In genomic region chr1:93636712-93637111, GRCh38 we compare ENCODE assay signal across 23 cellular contexts. TPM values are rescaled to one million over a fixed set of nuclear protein-coding genes. Genes with fewer than 3 reads are reported as not detected.
A peak's percentile ranks its signal among the peaks of the same experiment; 100 is the strongest.
DNase-seq lines count a peak whose midpoint lies in the region; ATAC-seq and TF ChIP-seq lines count a peak whose summit lies in the region.
"Had no signal": no experiment of that assay in that cellular context is flagged by ENCODE, and none has a peak within 500 bp of the region (broad histone marks: within the 10 kb centered on the region; RNA-seq: fewer than 3 reads in every experiment).

No MANE protein-coding gene starts in this region.

- peaks cover 31% of the 10 kb centered on the region for H3K36me3 Mint-ChIP-seq in activated T-helper 2 cell treated with anti-CD3 and anti-CD28 coated beads, Interferon-gamma antibody, Interleukin-2, Interleukin-4, amounts not matched to agents 10 μg/mL and 5 μg/mL and 100 μg/mL, durations not matched to agents 14 hours and 24 hours and 36 hours (ENCODE audit: low read depth)
- H3K36me3 Mint-ChIP-seq: activated CD8-positive, alpha-beta memory T cell treated with anti-CD3 and anti-CD28 coated beads, Interleukin-2, amount 10 ng/mL, durations not matched to agents 7 days and 5 days; activated naive CD4-positive, alpha-beta T cell treated with anti-CD3 and anti-CD28 coated beads, Interleukin-2, amount 10 ng/mL, durations not matched to agents 7 days and 5 days; CD14-positive monocyte had no signal

- no peak for TF ChIP-seq EP300 in suprapubic skin (IDR thresholded peaks at IDR 0.05)

- H3K36me3 ChIP-seq in HUES64 (ENCODE audit: insufficient read depth, low read length): peaks cover 17% of the 10 kb centered on the region
- H3K36me3 ChIP-seq in lower lobe of right lung: peaks cover 14% of the 10 kb centered on the region
- H3K36me3 ChIP-seq in suprapubic skin: peaks cover 12% of the 10 kb centered on the region
- no peaks in the 10 kb centered on the region for H3K36me3 ChIP-seq in ascending aorta
- H3K36me3 ChIP-seq: WERI-Rb-1 had no signal

- H3K4me1 Mint-ChIP-seq in activated T-helper 2 cell treated with anti-CD3 and anti-CD28 coated beads, Interferon-gamma antibody, Interleukin-2, Interleukin-4, amounts not matched to agents 10 μg/mL and 5 μg/mL and 100 μg/mL, durations not matched to agents 14 hours and 24 hours and 36 hours (ENCODE audit: low read depth): peaks cover 2% of the 10 kb centered on the region
- H3K4me1 Mint-ChIP-seq: activated CD4-positive, alpha-beta T cell treated with anti-CD3 and anti-CD28 coated beads, Interleukin-2, amount 10 ng/mL, durations not matched to agents 7 days and 5 days; activated CD8-positive, alpha-beta memory T cell treated with anti-CD3 and anti-CD28 coated beads, Interleukin-2, amount 10 ng/mL, durations not matched to agents 7 days and 5 days; activated naive CD4-positive, alpha-beta T cell treated with anti-CD3 and anti-CD28 coated beads, Interleukin-2, amount 10 ng/mL, durations not matched to agents 7 days and 5 days; CD14-positive monocyte had no signal

- H3K9me3 ChIP-seq in HUES64 (ENCODE audit: insufficient read depth, low read depth, low read length): no peaks in the 10 kb centered on the region
- no peaks in the 10 kb centered on the region for H3K9me3 ChIP-seq in lower lobe of right lung
- H3K9me3 ChIP-seq in suprapubic skin: no peaks in the 10 kb centered on the region
- H3K9me3 ChIP-seq in ascending aorta: no peaks in the 10 kb centered on the region

- no peak overlapping the region; the same call in 1 of the 2 replicates for H3K9ac ChIP-seq in HUES64 (ENCODE audit: low read depth, low read length)

- no peak for DNase-seq in lower lobe of right lung
- no peak for DNase-seq in suprapubic skin (ENCODE audit: low spot score in 2 of 2)
- DNase-seq in ascending aorta (ENCODE audit: low spot score in 2 of 2): no peak
- no peak for DNase-seq in NCI-H1930 (lab: John Stamatoyannopoulos, UW)
- no peak for DNase-seq in activated T-helper 2 cell treated with anti-CD3 and anti-CD28 coated beads, Interferon-gamma antibody, Interleukin-2, Interleukin-4, amounts not matched to agents 10 μg/mL and 5 μg/mL and 100 μg/mL, durations not matched to agents 14 hours and 24 hours and 36 hours (ENCODE audit: low spot score)
- DNase-seq: activated CD4-positive, alpha-beta T cell treated with anti-CD3 and anti-CD28 coated beads, Interleukin-2, amount 10 ng/mL, durations not matched to agents 7 days and 5 days; activated CD8-positive, alpha-beta memory T cell treated with anti-CD3 and anti-CD28 coated beads, Interleukin-2, amount 10 ng/mL, durations not matched to agents 7 days and 5 days; activated naive CD4-positive, alpha-beta T cell treated with anti-CD3 and anti-CD28 coated beads, Interleukin-2, amount 10 ng/mL, durations not matched to agents 7 days and 5 days; central memory CD4-positive, alpha-beta T cell; foreskin melanocyte; MM.1S; NCI-H2107; NCI-H446; NCI-H82; WERI-Rb-1 had no signal

- WGBS in HUES64: 91% methylated on average over 3 of the region's 3 CpGs
- WGBS in suprapubic skin: 96% methylated on average over 3 of the region's 3 CpGs

- H3K4me1 ChIP-seq in HUES64 (ENCODE audit: insufficient read depth, low read length): peaks cover 28% of the 10 kb centered on the region
- H3K4me1 ChIP-seq in lower lobe of right lung: peaks cover 9% of the 10 kb centered on the region
- H3K4me1 ChIP-seq in suprapubic skin: no peaks in the 10 kb centered on the region
- peaks cover 2 to 14% of the 10 kb centered on the region in 2 donors for H3K4me1 ChIP-seq in ascending aorta

- TF ChIP-seq CTCF in lower lobe of right lung (IDR thresholded peaks at IDR 0.05) (no peak), suprapubic skin (IDR thresholded peaks at IDR 0.05) (no peak), ascending aorta (IDR thresholded peaks at IDR 0.05) (no peak)

- TF ChIP-seq POLR2A in suprapubic skin (IDR thresholded peaks at IDR 0.05): no peak

- no peaks in the 10 kb centered on the region for H3K27me3 Mint-ChIP-seq in activated T-helper 2 cell treated with anti-CD3 and anti-CD28 coated beads, Interferon-gamma antibody, Interleukin-2, Interleukin-4, amounts not matched to agents 10 μg/mL and 5 μg/mL and 100 μg/mL, durations not matched to agents 14 hours and 24 hours and 36 hours (ENCODE audit: low read depth)
- H3K27me3 Mint-ChIP-seq: activated CD4-positive, alpha-beta T cell treated with anti-CD3 and anti-CD28 coated beads, Interleukin-2, amount 10 ng/mL, durations not matched to agents 7 days and 5 days; activated CD8-positive, alpha-beta memory T cell treated with anti-CD3 and anti-CD28 coated beads, Interleukin-2, amount 10 ng/mL, durations not matched to agents 7 days and 5 days; activated naive CD4-positive, alpha-beta T cell treated with anti-CD3 and anti-CD28 coated beads, Interleukin-2, amount 10 ng/mL, durations not matched to agents 7 days and 5 days had no signal

- H3K27ac ChIP-seq in HUES64 (ENCODE audit: low read depth, low read length) (peak overlapping the region; percentile 95), cingulate gyrus (ENCODE audit: low read depth, low read length) (peak overlapping the region; percentile 75), lower lobe of right lung (peak overlapping the region; percentile 43), suprapubic skin (peak overlapping the region; percentile 24), ascending aorta (no peak overlapping the region)
- H3K27ac ChIP-seq: WERI-Rb-1 had no signal

- no peak overlapping the region for H3K27ac Mint-ChIP-seq in activated T-helper 2 cell treated with anti-CD3 and anti-CD28 coated beads, Interferon-gamma antibody, Interleukin-2, Interleukin-4, amounts not matched to agents 10 μg/mL and 5 μg/mL and 100 μg/mL, durations not matched to agents 14 hours and 24 hours and 36 hours
- H3K27ac Mint-ChIP-seq: activated CD4-positive, alpha-beta T cell treated with anti-CD3 and anti-CD28 coated beads, Interleukin-2, amount 10 ng/mL, durations not matched to agents 7 days and 5 days; activated CD8-positive, alpha-beta memory T cell treated with anti-CD3 and anti-CD28 coated beads, Interleukin-2, amount 10 ng/mL, durations not matched to agents 7 days and 5 days; activated naive CD4-positive, alpha-beta T cell treated with anti-CD3 and anti-CD28 coated beads, Interleukin-2, amount 10 ng/mL, durations not matched to agents 7 days and 5 days had no signal

- H3K27me3 ChIP-seq in HUES64 (ENCODE audit: insufficient read depth, low read length) (no peaks in the 10 kb centered on the region), lower lobe of right lung (ENCODE audit: low read depth) (no peaks in the 10 kb centered on the region), suprapubic skin (no peaks in the 10 kb centered on the region), ascending aorta (no peaks in the 10 kb centered on the region)

- no peak overlapping the region for H3K4me3 Mint-ChIP-seq in activated T-helper 2 cell treated with anti-CD3 and anti-CD28 coated beads, Interferon-gamma antibody, Interleukin-2, Interleukin-4, amounts not matched to agents 10 μg/mL and 5 μg/mL and 100 μg/mL, durations not matched to agents 14 hours and 24 hours and 36 hours (ENCODE audit: low read depth)
- H3K4me3 Mint-ChIP-seq: activated CD4-positive, alpha-beta T cell treated with anti-CD3 and anti-CD28 coated beads, Interleukin-2, amount 10 ng/mL, durations not matched to agents 7 days and 5 days; activated CD8-positive, alpha-beta memory T cell treated with anti-CD3 and anti-CD28 coated beads, Interleukin-2, amount 10 ng/mL, durations not matched to agents 7 days and 5 days; activated naive CD4-positive, alpha-beta T cell treated with anti-CD3 and anti-CD28 coated beads, Interleukin-2, amount 10 ng/mL, durations not matched to agents 7 days and 5 days; CD14-positive monocyte had no signal

- H3K4me3 ChIP-seq in HUES64 (ENCODE audit: low read length) (no peak overlapping the region), lower lobe of right lung (no peak overlapping the region), suprapubic skin (no peak overlapping the region), ascending aorta (no peak overlapping the region)
- H3K4me3 ChIP-seq: GM12878, skin epidermis had no signal

- intact Hi-C loops in lower lobe of right lung (cut with DNase I) (loop anchor here (10.0 kb wide), 1 partner anchor 178 kb away; no protein-coding TSS in a partner anchor), ascending aorta (cut with DNase I) (no loop called here)
- intact Hi-C loops in activated T-helper 2 cell treated with anti-CD3 and anti-CD28 coated beads, Interferon-gamma antibody, Interleukin-2, Interleukin-4, amounts not matched to agents 10 μg/mL and 5 μg/mL and 100 μg/mL, durations not matched to agents 14 hours and 24 hours and 36 hours (cut with micrococcal nuclease): no loop called here

- no peaks in the 10 kb centered on the region for H3K9me3 Mint-ChIP-seq in activated T-helper 2 cell treated with anti-CD3 and anti-CD28 coated beads, Interferon-gamma antibody, Interleukin-2, Interleukin-4, amounts not matched to agents 10 μg/mL and 5 μg/mL and 100 μg/mL, durations not matched to agents 14 hours and 24 hours and 36 hours
- H3K9me3 Mint-ChIP-seq: activated CD4-positive, alpha-beta T cell treated with anti-CD3 and anti-CD28 coated beads, Interleukin-2, amount 10 ng/mL, durations not matched to agents 7 days and 5 days; activated naive CD4-positive, alpha-beta T cell treated with anti-CD3 and anti-CD28 coated beads, Interleukin-2, amount 10 ng/mL, durations not matched to agents 7 days and 5 days had no signal

- ATAC-seq in lower lobe of right lung: no peak
- no peak for ATAC-seq in GM18873 (IDR thresholded peaks at IDR 0.05; ENCODE audit: low FRiP score, unreplicated experiment)
- ATAC-seq: activated CD8-positive, alpha-beta memory T cell treated with anti-CD3 and anti-CD28 coated beads, Interleukin-2, amount 10 ng/mL, durations not matched to agents 7 days and 5 days; esophagus mucosa; GM12878; Right ventricle myocardium inferior had no signal

RNA-seq across cellular contexts. Expression of gene BCAR3, which starts 44.9 kb away (rescaled TPM):
- 9.4 TPM for polyA plus RNA-seq in HUES64 (2013, experiment 1 of 2)
- 13.0 TPM for polyA plus RNA-seq in HUES64 (2013, experiment 2 of 2)
- total RNA-seq in lower lobe of right lung (24.9 TPM), suprapubic skin (10 to 100 TPM; 15.9 to 49.6 (median 30.8) TPM), ascending aorta (41.0 TPM)
- total RNA-seq in activated T-helper 2 cell treated with anti-CD3 and anti-CD28 coated beads, Interferon-gamma antibody, Interleukin-2, Interleukin-4, amounts not matched to agents 10 μg/mL and 5 μg/mL and 100 μg/mL, durations not matched to agents 14 hours and 24 hours and 36 hours: 8.1 and 9.4 TPM in 2 replicates

Comparison
In these comparisons a context has a peak if more than half of its experiments do, and no peak if none do; other contexts are left out.
1. H3K27ac ChIP-seq: peak in HUES64 (single experiment), cingulate gyrus (single experiment), lower lobe of right lung (single experiment) and suprapubic skin (single experiment); none in ascending aorta (0 of 2).